In genomic region chr3:12994607-12995388, GRCh38 we compare ENCODE assay signal across 1 cellular context.
TF ChIP-seq lines count a peak whose summit lies in the region.

No MANE protein-coding gene starts in this region.

TF ChIP-seq in HepG2, 621 proteins besides CTCF, POLR2A, EP300 and RAD21 (continued from another document and continues in another):
- TF ChIP-seq, protein P1, sequence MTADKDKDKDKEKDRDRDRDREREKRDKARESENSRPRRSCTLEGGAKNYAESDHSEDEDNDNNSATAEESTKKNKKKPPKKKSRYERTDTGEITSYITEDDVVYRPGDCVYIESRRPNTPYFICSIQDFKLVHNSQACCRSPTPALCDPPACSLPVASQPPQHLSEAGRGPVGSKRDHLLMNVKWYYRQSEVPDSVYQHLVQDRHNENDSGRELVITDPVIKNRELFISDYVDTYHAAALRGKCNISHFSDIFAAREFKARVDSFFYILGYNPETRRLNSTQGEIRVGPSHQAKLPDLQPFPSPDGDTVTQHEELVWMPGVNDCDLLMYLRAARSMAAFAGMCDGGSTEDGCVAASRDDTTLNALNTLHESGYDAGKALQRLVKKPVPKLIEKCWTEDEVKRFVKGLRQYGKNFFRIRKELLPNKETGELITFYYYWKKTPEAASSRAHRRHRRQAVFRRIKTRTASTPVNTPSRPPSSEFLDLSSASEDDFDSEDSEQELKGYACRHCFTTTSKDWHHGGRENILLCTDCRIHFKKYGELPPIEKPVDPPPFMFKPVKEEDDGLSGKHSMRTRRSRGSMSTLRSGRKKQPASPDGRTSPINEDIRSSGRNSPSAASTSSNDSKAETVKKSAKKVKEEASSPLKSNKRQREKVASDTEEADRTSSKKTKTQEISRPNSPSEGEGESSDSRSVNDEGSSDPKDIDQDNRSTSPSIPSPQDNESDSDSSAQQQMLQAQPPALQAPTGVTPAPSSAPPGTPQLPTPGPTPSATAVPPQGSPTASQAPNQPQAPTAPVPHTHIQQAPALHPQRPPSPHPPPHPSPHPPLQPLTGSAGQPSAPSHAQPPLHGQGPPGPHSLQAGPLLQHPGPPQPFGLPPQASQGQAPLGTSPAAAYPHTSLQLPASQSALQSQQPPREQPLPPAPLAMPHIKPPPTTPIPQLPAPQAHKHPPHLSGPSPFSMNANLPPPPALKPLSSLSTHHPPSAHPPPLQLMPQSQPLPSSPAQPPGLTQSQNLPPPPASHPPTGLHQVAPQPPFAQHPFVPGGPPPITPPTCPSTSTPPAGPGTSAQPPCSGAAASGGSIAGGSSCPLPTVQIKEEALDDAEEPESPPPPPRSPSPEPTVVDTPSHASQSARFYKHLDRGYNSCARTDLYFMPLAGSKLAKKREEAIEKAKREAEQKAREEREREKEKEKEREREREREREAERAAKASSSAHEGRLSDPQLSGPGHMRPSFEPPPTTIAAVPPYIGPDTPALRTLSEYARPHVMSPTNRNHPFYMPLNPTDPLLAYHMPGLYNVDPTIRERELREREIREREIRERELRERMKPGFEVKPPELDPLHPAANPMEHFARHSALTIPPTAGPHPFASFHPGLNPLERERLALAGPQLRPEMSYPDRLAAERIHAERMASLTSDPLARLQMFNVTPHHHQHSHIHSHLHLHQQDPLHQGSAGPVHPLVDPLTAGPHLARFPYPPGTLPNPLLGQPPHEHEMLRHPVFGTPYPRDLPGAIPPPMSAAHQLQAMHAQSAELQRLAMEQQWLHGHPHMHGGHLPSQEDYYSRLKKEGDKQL (CRISPR knock-in tag; IDR thresholded peaks at IDR 0.05; ENCODE audit: low read depth), result peak; percentile 48; the same call in 1 of the 2 replicates
- TF ChIP-seq HCFC1 (IDR thresholded peaks at IDR 0.05; ENCODE audit: low read depth, low read length), result no peak
- no peak for TF ChIP-seq ZNF800 (CRISPR knock-in tag; IDR thresholded peaks at IDR 0.05)
- 0 out of 2 replicates have a peak, but pooled peaks have one; percentile 27 for TF ChIP-seq HIVEP1 (CRISPR knock-in tag; IDR thresholded peaks at IDR 0.05)
- TF ChIP-seq CEBPB (IDR thresholded peaks at IDR 0.05; ENCODE audit: borderline replicate concordance, low read depth, low read length), result no peak
- TF ChIP-seq ZNF282 (IDR thresholded peaks at IDR 0.05; ENCODE audit: partially characterized antibody), result no peak
- TF ChIP-seq MTA1 (CRISPR knock-in tag; IDR thresholded peaks at IDR 0.05; ENCODE audit: borderline replicate concordance), result peak; percentile 65; the same call in 1 of the 2 replicates
- TF ChIP-seq KDM2A (CRISPR knock-in tag; IDR thresholded peaks at IDR 0.05; ENCODE audit: borderline replicate concordance, low read depth), result peak; percentile 92; the same call in 1 of the 2 replicates
- TF ChIP-seq RXRA (CRISPR knock-in tag; IDR thresholded peaks at IDR 0.05), result peak; percentile 71; the same call in 1 of the 2 replicates
- no peak for TF ChIP-seq ZNF878 (CRISPR knock-in tag; IDR thresholded peaks at IDR 0.05)
- peak; percentile 86 for TF ChIP-seq SPEN (CRISPR knock-in tag; IDR thresholded peaks at IDR 0.05; ENCODE audit: low read depth)
- TF ChIP-seq MAZ (IDR thresholded peaks at IDR 0.05; ENCODE audit: borderline replicate concordance, low read depth, low read length), result no peak
- TF ChIP-seq MAZ (CRISPR knock-in tag; IDR thresholded peaks at IDR 0.05; ENCODE audit: low read depth), result peak; percentile 79
- TF ChIP-seq TBL1XR1 (IDR thresholded peaks at IDR 0.05; ENCODE audit: borderline replicate concordance, low read length, partially characterized antibody), result no peak
- no peak for TF ChIP-seq TGIF2 (CRISPR knock-in tag; IDR thresholded peaks at IDR 0.05)
- TF ChIP-seq ZFY (CRISPR knock-in tag; IDR thresholded peaks at IDR 0.05), result peak; percentile 52; the same call in 1 of the 2 replicates
- TF ChIP-seq ZNF572 (CRISPR knock-in tag; IDR thresholded peaks at IDR 0.05), result no peak
- no peak for TF ChIP-seq ZBTB42 (CRISPR knock-in tag; IDR thresholded peaks at IDR 0.05)
- no peak for TF ChIP-seq U2AF1 (optimal IDR thresholded peaks at IDR 0.05; ENCODE audit: low read depth, low read length)
- no peak for TF ChIP-seq SRSF4 (IDR thresholded peaks at IDR 0.05; ENCODE audit: low read depth, low read length, poor library complexity, severe bottlenecking)
- TF ChIP-seq SCMH1 (CRISPR knock-in tag; IDR thresholded peaks at IDR 0.05; ENCODE audit: borderline replicate concordance), result no peak
- no peak for TF ChIP-seq XBP1 (CRISPR knock-in tag; IDR thresholded peaks at IDR 0.05)
- TF ChIP-seq ZBTB4 (CRISPR knock-in tag; IDR thresholded peaks at IDR 0.05; ENCODE audit: borderline replicate concordance), result peak; percentile 44; the same call in 1 of the 2 replicates
- TF ChIP-seq TOE1 (CRISPR knock-in tag; IDR thresholded peaks at IDR 0.05), result peak; percentile 83; the same call in 1 of the 2 replicates
- TF ChIP-seq NFRKB (IDR thresholded peaks at IDR 0.05), result no peak
- TF ChIP-seq KDM6A (CRISPR knock-in tag; IDR thresholded peaks at IDR 0.05; ENCODE audit: low read depth), result peak; percentile 24; the same call in 1 of the 2 replicates
- TF ChIP-seq, protein P2, sequence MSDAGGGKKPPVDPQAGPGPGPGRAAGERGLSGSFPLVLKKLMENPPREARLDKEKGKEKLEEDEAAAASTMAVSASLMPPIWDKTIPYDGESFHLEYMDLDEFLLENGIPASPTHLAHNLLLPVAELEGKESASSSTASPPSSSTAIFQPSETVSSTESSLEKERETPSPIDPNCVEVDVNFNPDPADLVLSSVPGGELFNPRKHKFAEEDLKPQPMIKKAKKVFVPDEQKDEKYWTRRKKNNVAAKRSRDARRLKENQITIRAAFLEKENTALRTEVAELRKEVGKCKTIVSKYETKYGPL (CRISPR knock-in tag; IDR thresholded peaks at IDR 0.05), result no peak
- TF ChIP-seq ZNF501 (CRISPR knock-in tag; IDR thresholded peaks at IDR 0.05), result peak; percentile 78
- no peak for TF ChIP-seq MAF1 (CRISPR knock-in tag; IDR thresholded peaks at IDR 0.05; ENCODE audit: borderline replicate concordance)
- TF ChIP-seq, protein P3, sequence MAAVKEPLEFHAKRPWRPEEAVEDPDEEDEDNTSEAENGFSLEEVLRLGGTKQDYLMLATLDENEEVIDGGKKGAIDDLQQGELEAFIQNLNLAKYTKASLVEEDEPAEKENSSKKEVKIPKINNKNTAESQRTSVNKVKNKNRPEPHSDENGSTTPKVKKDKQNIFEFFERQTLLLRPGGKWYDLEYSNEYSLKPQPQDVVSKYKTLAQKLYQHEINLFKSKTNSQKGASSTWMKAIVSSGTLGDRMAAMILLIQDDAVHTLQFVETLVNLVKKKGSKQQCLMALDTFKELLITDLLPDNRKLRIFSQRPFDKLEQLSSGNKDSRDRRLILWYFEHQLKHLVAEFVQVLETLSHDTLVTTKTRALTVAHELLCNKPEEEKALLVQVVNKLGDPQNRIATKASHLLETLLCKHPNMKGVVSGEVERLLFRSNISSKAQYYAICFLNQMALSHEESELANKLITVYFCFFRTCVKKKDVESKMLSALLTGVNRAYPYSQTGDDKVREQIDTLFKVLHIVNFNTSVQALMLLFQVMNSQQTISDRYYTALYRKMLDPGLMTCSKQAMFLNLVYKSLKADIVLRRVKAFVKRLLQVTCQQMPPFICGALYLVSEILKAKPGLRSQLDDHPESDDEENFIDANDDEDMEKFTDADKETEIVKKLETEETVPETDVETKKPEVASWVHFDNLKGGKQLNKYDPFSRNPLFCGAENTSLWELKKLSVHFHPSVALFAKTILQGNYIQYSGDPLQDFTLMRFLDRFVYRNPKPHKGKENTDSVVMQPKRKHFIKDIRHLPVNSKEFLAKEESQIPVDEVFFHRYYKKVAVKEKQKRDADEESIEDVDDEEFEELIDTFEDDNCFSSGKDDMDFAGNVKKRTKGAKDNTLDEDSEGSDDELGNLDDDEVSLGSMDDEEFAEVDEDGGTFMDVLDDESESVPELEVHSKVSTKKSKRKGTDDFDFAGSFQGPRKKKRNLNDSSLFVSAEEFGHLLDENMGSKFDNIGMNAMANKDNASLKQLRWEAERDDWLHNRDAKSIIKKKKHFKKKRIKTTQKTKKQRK (IDR thresholded peaks at IDR 0.05; ENCODE audit: low read length), result no peak
- TF ChIP-seq GATAD2A (CRISPR knock-in tag; IDR thresholded peaks at IDR 0.05), result peak; percentile 70
- 0 out of 2 replicates have a peak, but pooled peaks have one; percentile 18 for TF ChIP-seq ADNP (CRISPR knock-in tag; IDR thresholded peaks at IDR 0.05)
- no peak for TF ChIP-seq HOXD1 (CRISPR knock-in tag; IDR thresholded peaks at IDR 0.05)
- TF ChIP-seq ZNF556 (CRISPR knock-in tag; IDR thresholded peaks at IDR 0.05; ENCODE audit: borderline replicate concordance), result peak; percentile 84; the same call in 1 of the 2 replicates
- TF ChIP-seq, protein P4, sequence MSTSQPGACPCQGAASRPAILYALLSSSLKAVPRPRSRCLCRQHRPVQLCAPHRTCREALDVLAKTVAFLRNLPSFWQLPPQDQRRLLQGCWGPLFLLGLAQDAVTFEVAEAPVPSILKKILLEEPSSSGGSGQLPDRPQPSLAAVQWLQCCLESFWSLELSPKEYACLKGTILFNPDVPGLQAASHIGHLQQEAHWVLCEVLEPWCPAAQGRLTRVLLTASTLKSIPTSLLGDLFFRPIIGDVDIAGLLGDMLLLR (CRISPR knock-in tag; IDR thresholded peaks at IDR 0.05), result no peak
- no peak for TF ChIP-seq DMAP1 (CRISPR knock-in tag; IDR thresholded peaks at IDR 0.05)
- TF ChIP-seq NFKBIZ (CRISPR knock-in tag; IDR thresholded peaks at IDR 0.05), result no peak
- TF ChIP-seq, protein P5, sequence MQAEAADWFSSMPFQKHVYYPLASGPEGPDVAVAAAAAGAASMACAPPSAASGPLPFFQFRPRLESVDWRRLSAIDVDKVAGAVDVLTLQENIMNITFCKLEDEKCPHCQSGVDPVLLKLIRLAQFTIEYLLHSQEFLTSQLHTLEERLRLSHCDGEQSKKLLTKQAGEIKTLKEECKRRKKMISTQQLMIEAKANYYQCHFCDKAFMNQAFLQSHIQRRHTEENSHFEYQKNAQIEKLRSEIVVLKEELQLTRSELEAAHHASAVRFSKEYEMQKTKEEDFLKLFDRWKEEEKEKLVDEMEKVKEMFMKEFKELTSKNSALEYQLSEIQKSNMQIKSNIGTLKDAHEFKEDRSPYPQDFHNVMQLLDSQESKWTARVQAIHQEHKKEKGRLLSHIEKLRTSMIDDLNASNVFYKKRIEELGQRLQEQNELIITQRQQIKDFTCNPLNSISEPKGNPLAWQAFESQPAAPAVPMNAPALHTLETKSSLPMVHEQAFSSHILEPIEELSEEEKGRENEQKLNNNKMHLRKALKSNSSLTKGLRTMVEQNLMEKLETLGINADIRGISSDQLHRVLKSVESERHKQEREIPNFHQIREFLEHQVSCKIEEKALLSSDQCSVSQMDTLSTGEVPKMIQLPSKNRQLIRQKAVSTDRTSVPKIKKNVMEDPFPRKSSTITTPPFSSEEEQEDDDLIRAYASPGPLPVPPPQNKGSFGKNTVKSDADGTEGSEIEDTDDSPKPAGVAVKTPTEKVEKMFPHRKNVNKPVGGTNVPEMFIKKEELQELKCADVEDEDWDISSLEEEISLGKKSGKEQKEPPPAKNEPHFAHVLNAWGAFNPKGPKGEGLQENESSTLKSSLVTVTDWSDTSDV (CRISPR knock-in tag; IDR thresholded peaks at IDR 0.05), result no peak
- TF ChIP-seq POGZ (CRISPR knock-in tag; IDR thresholded peaks at IDR 0.05), result peak; percentile 82
